Comparison of ENCODE assay signal across 2 cellular contexts in genomic region chr2:37842732-37843353, GRCh38.
TF ChIP-seq lines count a peak whose summit lies in the region.

No MANE protein-coding gene starts in this region.

TF ChIP-seq in IMR-90, 13 proteins besides CTCF, POLR2A, EP300 and RAD21:
- TF ChIP-seq RFX5 (IDR thresholded peaks at IDR 0.05; ENCODE audit: low read depth, low read length) (no peak), CHD1 (IDR thresholded peaks at IDR 0.05; ENCODE audit: low read depth, low read length) (no peak), BHLHE40 (IDR thresholded peaks at IDR 0.05; ENCODE audit: low read depth, low read length) (no peak), MAFK (IDR thresholded peaks at IDR 0.05; ENCODE audit: low read depth, low read length) (no peak), MXI1 (IDR thresholded peaks at IDR 0.05; ENCODE audit: borderline replicate concordance, low read depth, low read length) (no peak)

TF ChIP-seq in H1, 55 proteins besides CTCF, POLR2A, EP300 and RAD21:
- TF ChIP-seq NRF1 (IDR thresholded peaks at IDR 0.05; ENCODE audit: low read depth, low read length): no peak
- no peak for TF ChIP-seq KDM1A (IDR thresholded peaks at IDR 0.05; ENCODE audit: borderline replicate concordance, low read length)
- no peak for TF ChIP-seq SP1 (IDR thresholded peaks at IDR 0.05; ENCODE audit: low read depth, low read length)
- no peak for TF ChIP-seq JUND (IDR thresholded peaks at IDR 0.05; ENCODE audit: low read length)
